Comparison of ENCODE assay signal across 38 cellular contexts in the genomic region with DNA sequence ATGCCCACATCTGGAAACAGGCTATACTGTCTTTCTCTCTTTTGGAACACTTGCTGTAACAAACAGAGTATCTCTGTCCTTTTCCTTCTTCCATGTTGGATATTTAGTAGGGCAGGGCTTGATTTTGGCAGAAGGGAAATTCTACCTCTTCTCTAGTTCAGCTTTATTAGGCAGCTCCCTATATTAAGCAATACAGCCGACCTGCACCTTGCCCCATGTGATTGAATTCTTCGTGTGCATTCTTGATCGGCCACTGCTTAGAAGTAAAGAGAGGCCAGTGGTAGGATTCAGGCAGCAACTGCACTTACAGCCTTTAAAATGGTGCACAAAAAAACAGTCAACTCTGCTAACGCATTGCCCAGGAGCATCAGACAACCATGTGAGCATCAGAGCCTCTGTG. TPM values are rescaled to one million over a fixed set of nuclear protein-coding genes. Genes with fewer than 3 reads are reported as not detected.
"Had no signal": no experiment of that assay in that cellular context is flagged by ENCODE, and none has a peak within 500 bp of the region (broad histone marks: within the 10 kb centered on the region; RNA-seq: fewer than 3 reads in every experiment).

No MANE protein-coding gene starts in this region.

- H3K4me3 Mint-ChIP-seq: activated CD4-positive, alpha-beta memory T cell treated with anti-CD3 and anti-CD28 coated beads for 36 hours; activated CD4-positive, alpha-beta T cell treated with anti-CD3 and anti-CD28 coated beads for 36 hours; activated CD4-positive, alpha-beta T cell treated with anti-CD3 and anti-CD28 coated beads, Interleukin-2, amount 10 ng/mL, durations not matched to agents 24 days and 14 days; activated CD8-positive, alpha-beta memory T cell treated with anti-CD3 and anti-CD28 coated beads, Interleukin-2, amount 10 ng/mL, durations not matched to agents 7 days and 5 days; activated CD8-positive, alpha-beta T cell treated with anti-CD3 and anti-CD28 coated beads, Interleukin-2, amount 10 ng/mL, durations not matched to agents 7 days and 5 days; activated naive CD4-positive, alpha-beta T cell treated with anti-CD3 and anti-CD28 coated beads for 36 hours; activated naive CD4-positive, alpha-beta T cell treated with anti-CD3 and anti-CD28 coated beads, Interleukin-2, amount 50 U/mL, for 24 hours; activated naive CD8-positive, alpha-beta T cell treated with anti-CD3 and anti-CD28 coated beads for 36 hours; activated naive CD8-positive, alpha-beta T cell treated with anti-CD3 and anti-CD28 coated beads, Interleukin-2, amount 50 U/mL, for 24 hours; activated T-helper 1 cell treated with anti-CD3 and anti-CD28 coated beads, Interleukin-12 subunit alpha, Interleukin-12 subunit beta, Interleukin-2, Interleukin-4 antibody, amounts not matched to agents 30 ng/mL and 10 ng/mL and 1 ng/mL, durations not matched to agents 14 hours and 24 hours and 36 hours; T-helper 17 cell; T-helper 2 cell treated with Interferon-gamma antibody and Interleukin-4, amounts not matched to agents 5 μg/mL and 100 μg/mL, for 36 hours had no signal

- DNase-seq: activated CD4-positive, alpha-beta memory T cell treated with anti-CD3 and anti-CD28 coated beads for 36 hours; activated CD4-positive, alpha-beta T cell treated with anti-CD3 and anti-CD28 coated beads for 36 hours; activated CD4-positive, alpha-beta T cell treated with anti-CD3 and anti-CD28 coated beads, Interleukin-2, amount 10 ng/mL, durations not matched to agents 24 days and 14 days; activated CD4-positive, CD25-positive, alpha-beta regulatory T cell; activated CD4-positive, CD25-positive, alpha-beta regulatory T cell treated with anti-CD3 and anti-CD28 coated beads, Interleukin-2, amount 50 U/mL, for 72 hours; activated CD8-positive, alpha-beta memory T cell treated with anti-CD3 and anti-CD28 coated beads, Interleukin-2, amount 10 ng/mL, durations not matched to agents 7 days and 5 days; activated CD8-positive, alpha-beta memory T cell treated with anti-CD3 and anti-CD28 coated beads, Interleukin-2, amount 50 U/mL, for 4 hours; activated CD8-positive, alpha-beta T cell treated with anti-CD3 and anti-CD28 coated beads, Interleukin-2, amount 10 ng/mL, durations not matched to agents 7 days and 5 days; activated effector memory CD4-positive, alpha-beta T cell treated with anti-CD3 and anti-CD28 coated beads, Interleukin-2, amount 50 U/mL, for 16 hours; activated naive CD4-positive, alpha-beta T cell treated with anti-CD3 and anti-CD28 coated beads for 36 hours; activated naive CD8-positive, alpha-beta T cell treated with anti-CD3 and anti-CD28 coated beads for 36 hours; activated naive CD8-positive, alpha-beta T cell treated with anti-CD3 and anti-CD28 coated beads, Interleukin-2, amount 50 U/mL, for 24 hours; activated T-cell treated with anti-CD3 and anti-CD28 coated beads, Interleukin-2, amount 50 U/mL, for 1 hour; activated T-cell treated with anti-CD3 and anti-CD28 coated beads, Interleukin-2, amount 50 U/mL, for 48 hours; adrenal gland; amygdala; aorta; body of pancreas; central memory CD4-positive, alpha-beta T cell; cerebellar nuclear complex; dermis blood vessel endothelial cell; effector CD4-positive, alpha-beta T cell; esophagus squamous epithelium; foreskin melanocyte; T-helper 1 cell; T-helper 17 cell; T1000 had no signal

- H3K27me3 Mint-ChIP-seq: activated CD4-positive, alpha-beta memory T cell treated with anti-CD3 and anti-CD28 coated beads for 36 hours; activated CD4-positive, alpha-beta T cell treated with anti-CD3 and anti-CD28 coated beads for 36 hours; activated CD4-positive, alpha-beta T cell treated with anti-CD3 and anti-CD28 coated beads, Interleukin-2, amount 10 ng/mL, durations not matched to agents 24 days and 14 days; activated CD8-positive, alpha-beta memory T cell treated with anti-CD3 and anti-CD28 coated beads, Interleukin-2, amount 10 ng/mL, durations not matched to agents 7 days and 5 days; activated naive CD4-positive, alpha-beta T cell treated with anti-CD3 and anti-CD28 coated beads, Interleukin-2, amount 50 U/mL, for 24 hours; activated naive CD8-positive, alpha-beta T cell treated with anti-CD3 and anti-CD28 coated beads for 36 hours; activated naive CD8-positive, alpha-beta T cell treated with anti-CD3 and anti-CD28 coated beads, Interleukin-2, amount 50 U/mL, for 24 hours; T-helper 17 cell had no signal

- H3K4me3 ChIP-seq: adrenal gland, body of pancreas, cardiac muscle cell, coronary artery, esophagus squamous epithelium, gastroesophageal sphincter had no signal

- H3K4me1 Mint-ChIP-seq: activated CD4-positive, alpha-beta T cell treated with anti-CD3 and anti-CD28 coated beads for 36 hours; activated CD4-positive, alpha-beta T cell treated with anti-CD3 and anti-CD28 coated beads, Interleukin-2, amount 10 ng/mL, durations not matched to agents 24 days and 14 days; activated CD8-positive, alpha-beta memory T cell treated with anti-CD3 and anti-CD28 coated beads, Interleukin-2, amount 10 ng/mL, durations not matched to agents 7 days and 5 days; activated naive CD4-positive, alpha-beta T cell treated with anti-CD3 and anti-CD28 coated beads, Interleukin-2, amount 50 U/mL, for 24 hours; activated naive CD8-positive, alpha-beta T cell treated with anti-CD3 and anti-CD28 coated beads for 36 hours; activated naive CD8-positive, alpha-beta T cell treated with anti-CD3 and anti-CD28 coated beads, Interleukin-2, amount 50 U/mL, for 24 hours; T-helper 17 cell had no signal

- H3K36me3 Mint-ChIP-seq: activated CD4-positive, alpha-beta memory T cell treated with anti-CD3 and anti-CD28 coated beads for 36 hours; activated CD8-positive, alpha-beta memory T cell treated with anti-CD3 and anti-CD28 coated beads, Interleukin-2, amount 10 ng/mL, durations not matched to agents 7 days and 5 days; activated naive CD4-positive, alpha-beta T cell treated with anti-CD3 and anti-CD28 coated beads, Interleukin-2, amount 50 U/mL, for 24 hours; activated naive CD8-positive, alpha-beta T cell treated with anti-CD3 and anti-CD28 coated beads for 36 hours had no signal

- H3K36me3 ChIP-seq: adrenal gland, cardiac muscle cell, esophagus squamous epithelium, gastroesophageal sphincter had no signal

- H3K9me3 ChIP-seq: adrenal gland, body of pancreas, esophagus squamous epithelium, gastroesophageal sphincter had no signal

- ATAC-seq: activated CD4-positive, alpha-beta T cell treated with anti-CD3 and anti-CD28 coated beads for 36 hours; activated CD8-positive, alpha-beta memory T cell treated with anti-CD3 and anti-CD28 coated beads, Interleukin-2, amount 10 ng/mL, durations not matched to agents 7 days and 5 days; activated CD8-positive, alpha-beta T cell treated with anti-CD3 and anti-CD28 coated beads, Interleukin-2, amount 10 ng/mL, durations not matched to agents 7 days and 5 days; activated naive CD8-positive, alpha-beta T cell treated with anti-CD3 and anti-CD28 coated beads, Interleukin-2, amount 50 U/mL, for 24 hours; body of pancreas; gastroesophageal sphincter; T-helper 17 cell had no signal

- H3K27me3 ChIP-seq: adrenal gland, body of pancreas, cardiac muscle cell, esophagus squamous epithelium, gastroesophageal sphincter had no signal

- H3K9me3 Mint-ChIP-seq: activated CD4-positive, alpha-beta T cell treated with anti-CD3 and anti-CD28 coated beads, Interleukin-2, amount 10 ng/mL, durations not matched to agents 24 days and 14 days had no signal

- FAIRE-seq: endometrium, endothelial cell of umbilical vein had no signal

- H3K27ac Mint-ChIP-seq: activated CD4-positive, alpha-beta memory T cell treated with anti-CD3 and anti-CD28 coated beads for 36 hours; activated CD4-positive, alpha-beta T cell treated with anti-CD3 and anti-CD28 coated beads for 36 hours; activated CD4-positive, alpha-beta T cell treated with anti-CD3 and anti-CD28 coated beads, Interleukin-2, amount 10 ng/mL, durations not matched to agents 24 days and 14 days; activated CD8-positive, alpha-beta memory T cell treated with anti-CD3 and anti-CD28 coated beads, Interleukin-2, amount 10 ng/mL, durations not matched to agents 7 days and 5 days; activated CD8-positive, alpha-beta T cell treated with anti-CD3 and anti-CD28 coated beads, Interleukin-2, amount 10 ng/mL, durations not matched to agents 7 days and 5 days; activated naive CD4-positive, alpha-beta T cell treated with anti-CD3 and anti-CD28 coated beads for 36 hours; activated naive CD4-positive, alpha-beta T cell treated with anti-CD3 and anti-CD28 coated beads, Interleukin-2, amount 50 U/mL, for 24 hours; activated naive CD8-positive, alpha-beta T cell treated with anti-CD3 and anti-CD28 coated beads for 36 hours; activated naive CD8-positive, alpha-beta T cell treated with anti-CD3 and anti-CD28 coated beads, Interleukin-2, amount 50 U/mL, for 24 hours; activated T-helper 1 cell treated with anti-CD3 and anti-CD28 coated beads, Interleukin-12 subunit alpha, Interleukin-12 subunit beta, Interleukin-2, Interleukin-4 antibody, amounts not matched to agents 30 ng/mL and 10 ng/mL and 1 ng/mL, durations not matched to agents 14 hours and 24 hours and 36 hours; activated T-helper 2 cell treated with anti-CD3 and anti-CD28 coated beads, Interferon-gamma antibody, Interleukin-2, Interleukin-4, amounts not matched to agents 10 μg/mL and 5 μg/mL and 100 μg/mL, durations not matched to agents 14 hours and 24 hours and 36 hours; T-helper 17 cell; T-helper 2 cell treated with Interferon-gamma antibody and Interleukin-4, amounts not matched to agents 5 μg/mL and 100 μg/mL, for 36 hours had no signal

- H3K4me1 ChIP-seq: adrenal gland, body of pancreas, esophagus squamous epithelium, gastroesophageal sphincter had no signal

- H3K27ac ChIP-seq: adrenal gland, body of pancreas, cardiac muscle cell, coronary artery, epithelial cell of prostate, esophagus squamous epithelium, gastroesophageal sphincter had no signal

RNA-seq across cellular contexts. Expression of a gene that starts 31.3 kb away (rescaled TPM):
- total RNA-seq: activated CD4-positive, alpha-beta memory T cell treated with anti-CD3 and anti-CD28 coated beads for 36 hours; activated CD4-positive, alpha-beta T cell treated with anti-CD3 and anti-CD28 coated beads for 36 hours; activated CD4-positive, alpha-beta T cell treated with anti-CD3 and anti-CD28 coated beads, Interleukin-2, amount 10 ng/mL, durations not matched to agents 24 days and 14 days; activated CD8-positive, alpha-beta memory T cell treated with anti-CD3 and anti-CD28 coated beads for 36 hours; activated CD8-positive, alpha-beta memory T cell treated with anti-CD3 and anti-CD28 coated beads, Interleukin-2, amount 10 ng/mL, durations not matched to agents 7 days and 5 days; activated CD8-positive, alpha-beta T cell treated with anti-CD3 and anti-CD28 coated beads, Interleukin-2, amount 10 ng/mL, durations not matched to agents 7 days and 5 days; activated naive CD4-positive, alpha-beta T cell treated with anti-CD3 and anti-CD28 coated beads for 36 hours; activated naive CD8-positive, alpha-beta T cell treated with anti-CD3 and anti-CD28 coated beads for 36 hours; activated T-helper 1 cell treated with anti-CD3 and anti-CD28 coated beads, Interleukin-12 subunit alpha, Interleukin-12 subunit beta, Interleukin-2, Interleukin-4 antibody, amounts not matched to agents 30 ng/mL and 10 ng/mL and 1 ng/mL, durations not matched to agents 14 hours and 24 hours and 36 hours; activated T-helper 2 cell treated with anti-CD3 and anti-CD28 coated beads, Interferon-gamma antibody, Interleukin-2, Interleukin-4, amounts not matched to agents 10 μg/mL and 5 μg/mL and 100 μg/mL, durations not matched to agents 14 hours and 24 hours and 36 hours; T-helper 17 cell had no signal
